9 cellular contexts compared by ENCODE assay signal in genomic region chr5:55604611-55605067, GRCh38.
DNase-seq lines count a peak whose midpoint lies in the region; TF ChIP-seq lines count a peak whose summit lies in the region.
"Had no signal": no experiment of that assay in that cellular context is flagged by ENCODE, and none has a peak within 500 bp of the region (broad histone marks: within the 10 kb centered on the region; RNA-seq: fewer than 3 reads in every experiment).

No MANE protein-coding gene starts in this region.

- peaks cover 0 to 64% (median 58%) of the 10 kb centered on the region in 4 donors for H3K4me1 ChIP-seq in sigmoid colon

- no peak overlapping the region for H3K27ac ChIP-seq in SU-DHL-6 (ENCODE audit: low read depth, low read length)
- peak overlapping the region; percentile 76 to 93 (median 88) for H3K27ac ChIP-seq in sigmoid colon

- DNase-seq in EH (ENCODE audit: low read depth) (peak; percentile 82), fibroblast of peridontal ligament (ENCODE audit: extremely low read depth) (peak; percentile 69), sigmoid colon (peak; percentile 60), HUDEP-2 (lab: John Stamatoyannopoulos, UW; ENCODE audit: unreplicated experiment in 76 of 76) (no peak), SHP77 (lab: John Stamatoyannopoulos, UW) (no peak), NOMO-1 treated with dmso at 0.1 percent for 144 hours (lab: John Stamatoyannopoulos, UW; ENCODE audit: unreplicated experiment) (no peak)
- DNase-seq in NK-92 treated with Interleukin-12 subunit alpha and Interleukin-12 subunit beta, amount 100 ng/mL, for 24 hours (lab: John Stamatoyannopoulos, UW) = no peak
- DNase-seq: NCI-H524 had no signal

- no peak overlapping the region for H3K9ac ChIP-seq in SU-DHL-6 (ENCODE audit: low read length)

- no peak for TF ChIP-seq POLR2A in sigmoid colon (IDR thresholded peaks at IDR 0.05)

- no peaks in the 10 kb centered on the region for H3K9me3 ChIP-seq in SU-DHL-6 (ENCODE audit: insufficient read depth, low read length)
- no peaks in the 10 kb centered on the region for H3K9me3 ChIP-seq in sigmoid colon

- H4K20me1 ChIP-seq in SU-DHL-6 (ENCODE audit: low read depth, low read length) = no peaks in the 10 kb centered on the region

- H3F3A ChIP-seq in SU-DHL-6 (ENCODE audit: insufficient read depth) = no peaks in the 10 kb centered on the region; the same call in 1 of the 2 replicates

- WGBS in sigmoid colon, 2 donors = 94% methylated on average over 7 of the region's 7 CpGs

- H3K27me3 ChIP-seq in SU-DHL-6 (ENCODE audit: low read length) (no peaks in the 10 kb centered on the region), sigmoid colon (no peaks in the 10 kb centered on the region)

- H3K9me2 ChIP-seq in SU-DHL-6 (replicated peaks; ENCODE audit: insufficient read depth, low read length) = no peaks in the 10 kb centered on the region

- H3K79me2 ChIP-seq in SU-DHL-6 (ENCODE audit: insufficient read depth, low read length) = no peaks in the 10 kb centered on the region

- H3K4me2 ChIP-seq in SU-DHL-6 (ENCODE audit: low read depth, low read length, poor library complexity, severe bottlenecking) = no peak overlapping the region

- TF ChIP-seq CTCF in SU-DHL-6 (IDR thresholded peaks at IDR 0.05; ENCODE audit: insufficient read depth, low read length, poor library complexity, severe bottlenecking) = no peak
- no peak for TF ChIP-seq CTCF in sigmoid colon (IDR thresholded peaks at IDR 0.05)

- TF ChIP-seq EP300 in sigmoid colon (IDR thresholded peaks at IDR 0.05) = no peak

- H3K36me3 ChIP-seq in SU-DHL-6 (ENCODE audit: low read length) (no peaks in the 10 kb centered on the region), sigmoid colon (no peaks in the 10 kb centered on the region)

- intact Hi-C loops in sigmoid colon (cut with DNase I) = loop anchor here (5.0 kb wide), 3 partner anchors 68 to 167 kb away; no protein-coding TSS in a partner anchor

- H3K4me3 ChIP-seq in SU-DHL-6 (ENCODE audit: insufficient read depth, low read length, poor library complexity, severe bottlenecking) (no peak overlapping the region), sigmoid colon (no peak overlapping the region)

- H2AFZ ChIP-seq in SU-DHL-6 (ENCODE audit: low read depth, low read length, severe bottlenecking) = peak overlapping the region; percentile 42

Comparison
In these comparisons a context has a peak if more than half of its experiments do, and no peak if none do; other contexts are left out.
1. DNase-seq: peak in EH (single experiment), fibroblast of peridontal ligament (single experiment) and sigmoid colon (single experiment); none in NK-92 treated with Interleukin-12 subunit alpha and Interleukin-12 subunit beta, amount 100 ng/mL, for 24 hours (single experiment), HUDEP-2 (0 of 76), SHP77 (0 of 2) and NOMO-1 treated with dmso at 0.1 percent for 144 hours (single experiment).